In the genomic region with DNA sequence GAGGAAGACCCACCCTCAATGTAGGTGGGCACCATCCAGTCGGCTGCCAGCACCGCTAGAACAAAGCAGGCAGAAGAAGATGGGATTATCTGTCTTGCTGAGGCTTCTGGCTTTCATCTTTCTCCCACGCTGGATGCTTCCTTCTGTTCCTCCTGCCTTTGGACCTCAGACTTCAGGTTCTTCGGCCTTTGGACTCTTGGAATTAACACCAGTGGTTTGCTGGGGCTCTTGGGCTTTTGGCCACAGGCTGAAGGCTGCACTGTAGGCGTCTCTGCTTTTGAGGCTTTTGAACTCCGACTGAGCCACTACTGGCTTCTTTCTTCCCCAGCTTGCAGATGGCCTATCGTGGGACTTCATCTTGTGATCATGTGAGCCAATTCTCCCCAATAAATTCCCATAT, we compare ENCODE assay signal across 22 cellular contexts. TPM values are rescaled to one million over a fixed set of nuclear protein-coding genes. Genes with fewer than 3 reads are reported as not detected.
DNase-seq lines count a peak whose midpoint lies in the region; ATAC-seq, FAIRE-seq and TF ChIP-seq lines count a peak whose summit lies in the region.
"Had no signal": no experiment of that assay in that cellular context is flagged by ENCODE, and none has a peak within 500 bp of the region (broad histone marks: within the 10 kb centered on the region; RNA-seq: fewer than 3 reads in every experiment).

No MANE protein-coding gene starts in this region.

- H3K27ac Mint-ChIP-seq in HFFc6 (peak overlapping the region; percentile 91), T-helper 17 cell (no peak overlapping the region)
- H3K27ac Mint-ChIP-seq: activated naive CD4-positive, alpha-beta T cell treated with anti-CD3 and anti-CD28 coated beads, Interleukin-2, amount 50 U/mL, for 72 hours; activated T-helper 2 cell treated with anti-CD3 and anti-CD28 coated beads, Interferon-gamma antibody, Interleukin-2, Interleukin-4, amounts not matched to agents 10 μg/mL and 5 μg/mL and 100 μg/mL, durations not matched to agents 14 hours and 24 hours and 36 hours; CD4-positive, alpha-beta T cell had no signal

- H3K27me3 ChIP-seq in RWPE2 (ENCODE audit: insufficient read depth, poor library complexity, severe bottlenecking) (no peaks in the 10 kb centered on the region), small intestine (ENCODE audit: control insufficient read depth in 2 of 2, insufficient read depth in 2 of 2, low read length in 2 of 2) (no peaks in the 10 kb centered on the region)
- H3K27me3 ChIP-seq: esophagus muscularis mucosa, thyroid gland had no signal

- no peak for ATAC-seq in RWPE2 (ENCODE audit: low read depth)
- peak; percentile 57 for ATAC-seq in left lobe of liver
- no peak for ATAC-seq in T-helper 17 cell
- ATAC-seq: effector memory CD8-positive, alpha-beta T cell had no signal

- no peaks in the 10 kb centered on the region for H3K9me3 Mint-ChIP-seq in HFFc6
- H3K9me3 Mint-ChIP-seq: activated naive CD4-positive, alpha-beta T cell treated with anti-CD3 and anti-CD28 coated beads, Interleukin-2, amount 50 U/mL, for 72 hours; activated T-helper 2 cell treated with anti-CD3 and anti-CD28 coated beads, Interferon-gamma antibody, Interleukin-2, Interleukin-4, amounts not matched to agents 10 μg/mL and 5 μg/mL and 100 μg/mL, durations not matched to agents 14 hours and 24 hours and 36 hours; CD4-positive, alpha-beta T cell; effector memory CD8-positive, alpha-beta T cell had no signal

- peaks cover 18% of the 10 kb centered on the region for H3K4me1 ChIP-seq in RWPE2 (ENCODE audit: insufficient read depth, poor library complexity, severe bottlenecking)
- peaks cover 4 to 5% of the 10 kb centered on the region in 2 donors for H3K4me1 ChIP-seq in small intestine (ENCODE audit: control insufficient read depth in 2 of 2, insufficient read depth in 1 of 2, low read depth in 1 of 2, low read length in 1 of 2)

- DNase-seq in HFFc6 (no peak), RWPE2 (ENCODE audit: low spot score) (no peak), left lobe of liver (ENCODE audit: low spot score) (peak; percentile 54), small intestine (peak; percentile 75), T-helper 17 cell (no peak), GM10266 (ENCODE audit: extremely low spot score) (no peak)
- DNase-seq in effector CD4-positive, alpha-beta T cell = no peak
- DNase-seq: activated CD8-positive, alpha-beta memory T cell treated with anti-CD3 and anti-CD28 coated beads, Interleukin-2, amount 50 U/mL, for 4 hours; CD4-positive, alpha-beta T cell; effector memory CD8-positive, alpha-beta T cell; naive B cell; NCI-H2029 treated with DMSO at 0.1 percent for 48 hours; NCI-H226; NCI-H82; SHP77 treated with DMSO at 0.1 percent for 48 hours; stimulated activated naive CD8-positive, alpha-beta T cell treated with anti-CD3 and anti-CD28 coated beads, Interleukin-15, Interleukin-2, amounts not matched to agents 100 U/mL and 50 U/mL, for 24 hours; T1000; thyroid gland had no signal

- H3K27ac ChIP-seq in RWPE2 (ENCODE audit: poor library complexity, severe bottlenecking) = peak overlapping the region; percentile 66
- no peak overlapping the region for H3K27ac ChIP-seq in small intestine (ENCODE audit: low read depth in 1 of 2, low read length in 1 of 2)
- H3K27ac ChIP-seq: thyroid gland had no signal

- FAIRE-seq in small intestine (lab: Jason Lieb, UNC) = no peak
- FAIRE-seq: GM19239 had no signal

- H3K36me3 Mint-ChIP-seq in HFFc6 (ENCODE audit: low read depth) (peaks cover 32% of the 10 kb centered on the region), T-helper 17 cell (ENCODE audit: low read depth) (peaks cover 4% of the 10 kb centered on the region)
- H3K36me3 Mint-ChIP-seq: activated naive CD4-positive, alpha-beta T cell treated with anti-CD3 and anti-CD28 coated beads, Interleukin-2, amount 50 U/mL, for 72 hours; naive B cell had no signal

- 50 to 81% (median 71%) methylated on average over 7 of the region's 7 CpGs for WGBS in small intestine, 3 donors

- H3K36me3 ChIP-seq in RWPE2 (ENCODE audit: low read depth) = peaks cover 7% of the 10 kb centered on the region; the same call in 1 of the 2 replicates
- no peaks in the 10 kb centered on the region for H3K36me3 ChIP-seq in small intestine (ENCODE audit: control insufficient read depth in 2 of 2, insufficient read depth in 2 of 2, low read length in 2 of 2)
- H3K36me3 ChIP-seq: thyroid gland had no signal

- TF ChIP-seq CTCF in HFFc6 (IDR thresholded peaks at IDR 0.05) = no peak
- TF ChIP-seq CTCF in RWPE2 (IDR thresholded peaks at IDR 0.05; ENCODE audit: poor library complexity, severe bottlenecking) = no peak
- TF ChIP-seq CTCF in GM10266 (IDR thresholded peaks at IDR 0.05; ENCODE audit: control insufficient read depth, insufficient read depth, low read depth, missing control alignments) = no peak

- no peaks in the 10 kb centered on the region for H3K9me3 ChIP-seq in RWPE2 (ENCODE audit: severe bottlenecking)
- H3K9me3 ChIP-seq in small intestine (ENCODE audit: control insufficient read depth, low read depth) = no peaks in the 10 kb centered on the region
- H3K9me3 ChIP-seq in T-helper 17 cell (ENCODE audit: control insufficient read depth, low read length, poor library complexity, severe bottlenecking) = no peaks in the 10 kb centered on the region
- H3K9me3 ChIP-seq: esophagus muscularis mucosa, thyroid gland had no signal

- H3K4me3 ChIP-seq in RWPE2 (ENCODE audit: severe bottlenecking) = no peak overlapping the region
- no peak overlapping the region for H3K4me3 ChIP-seq in small intestine (ENCODE audit: low read depth in 1 of 2, low read length in 2 of 2)
- H3K4me3 ChIP-seq: esophagus muscularis mucosa, thyroid gland had no signal

- H3K27me3 Mint-ChIP-seq in HFFc6 (ENCODE audit: insufficient read depth) (no peaks in the 10 kb centered on the region), T-helper 17 cell (no peaks in the 10 kb centered on the region)
- H3K27me3 Mint-ChIP-seq: CD4-positive, alpha-beta T cell; effector memory CD8-positive, alpha-beta T cell; naive B cell had no signal

- H3K4me1 Mint-ChIP-seq in HFFc6 (ENCODE audit: low read depth) = peaks cover 63% of the 10 kb centered on the region
- peaks cover 8% of the 10 kb centered on the region for H3K4me1 Mint-ChIP-seq in T-helper 17 cell

- H3K4me3 Mint-ChIP-seq in HFFc6 (no peak overlapping the region), T-helper 17 cell (no peak overlapping the region)
- H3K4me3 Mint-ChIP-seq: CD4-positive, alpha-beta T cell; effector memory CD8-positive, alpha-beta T cell; naive B cell had no signal

RNA-seq across cellular contexts. Expression of a gene that starts 55.1 kb away (rescaled TPM):
- 100 to 1,000 TPM; 152 to 240 (median 171) TPM for total RNA-seq in HFFc6 (2021; fragmentation: NEBNext Ultra II Directional; extraction: Animal tissue kit (Norgen Biotek cat#: 25700))
- total RNA-seq in left lobe of liver (79.0 TPM), T-helper 17 cell (10 to 100 TPM; 25.9 to 37.6 TPM)
- polyA plus RNA-seq in small intestine = 10 to 100 TPM; 26.6 to 61.7 (median 61.3) TPM

Comparison
In these comparisons a context has a peak if more than half of its experiments do, and no peak if none do; other contexts are left out.
1. DNase-seq: peak in left lobe of liver (single experiment) and small intestine (single experiment); none in HFFc6 (single experiment), RWPE2 (single experiment), effector CD4-positive, alpha-beta T cell (single experiment), T-helper 17 cell (0 of 3) and GM10266 (single experiment).